ENCODE assay signal across 2 cellular contexts in genomic region chr5:17114715-17115599, GRCh38.
TF ChIP-seq lines count a peak whose summit lies in the region.

No MANE protein-coding gene starts in this region.

TF ChIP-seq in A549, 52 proteins besides CTCF, POLR2A, EP300 and RAD21 (continued from another document):
- TF ChIP-seq NFE2L2 (conservative IDR thresholded peaks at IDR 0.05; ENCODE audit: low read length): no peak
- TF ChIP-seq FOXS1 (CRISPR knock-in tag; IDR thresholded peaks at IDR 0.05): peak; percentile 51; the same call in 1 of the 2 replicates
- TF ChIP-seq EHF (CRISPR knock-in tag; IDR thresholded peaks at IDR 0.05): peak; percentile 78
- TF ChIP-seq HEYL (CRISPR knock-in tag; IDR thresholded peaks at IDR 0.05): peak; percentile 70; the same call in 1 of the 2 replicates
- peak; percentile 90 for TF ChIP-seq ATOH8 (CRISPR knock-in tag; IDR thresholded peaks at IDR 0.05; ENCODE audit: low read depth)
- peak; percentile 86 for TF ChIP-seq HOXB5 (CRISPR knock-in tag; IDR thresholded peaks at IDR 0.05)
- no peak for TF ChIP-seq PBX3 (IDR thresholded peaks at IDR 0.05)
- TF ChIP-seq HOXB13 (CRISPR knock-in tag; IDR thresholded peaks at IDR 0.05; ENCODE audit: low read depth): peak; percentile 88

TF ChIP-seq in HEK293T, 16 proteins besides CTCF, POLR2A, EP300 and RAD21 (continued from another document):
- peak; percentile 57 for TF ChIP-seq PKNOX1 (IDR thresholded peaks at IDR 0.05)
